ENCODE assay signal across 10 cellular contexts in genomic region chr22:21766933-21767462, GRCh38. TPM values are rescaled to one million over a fixed set of nuclear protein-coding genes. Genes with fewer than 3 reads are reported as not detected.
DNase-seq lines count a peak whose midpoint lies in the region; ATAC-seq and TF ChIP-seq lines count a peak whose summit lies in the region.
"Had no signal": no experiment of that assay in that cellular context is flagged by ENCODE, and none has a peak within 500 bp of the region (broad histone marks: within the 10 kb centered on the region; RNA-seq: fewer than 3 reads in every experiment).

No MANE protein-coding gene starts in this region.

- no peaks in the 10 kb centered on the region for H3K9me3 ChIP-seq in BE2C
- no peaks in the 10 kb centered on the region for H3K9me3 ChIP-seq in MM.1S (replicated peaks; ENCODE audit: insufficient read depth, low read length)
- H3K9me3 ChIP-seq: thyroid gland had no signal

- H3K4me2 ChIP-seq in MM.1S (ENCODE audit: low read depth, low read length) = no peak overlapping the region

- H3K4me1 ChIP-seq in BE2C (no peaks in the 10 kb centered on the region), MM.1S (ENCODE audit: low read length) (no peaks in the 10 kb centered on the region)
- H3K4me1 ChIP-seq: thyroid gland had no signal

- ATAC-seq in GM19467 (IDR thresholded peaks at IDR 0.05; ENCODE audit: unreplicated experiment) (peak; percentile 58), HG02623 (IDR thresholded peaks at IDR 0.05; ENCODE audit: unreplicated experiment) (no peak)

- H4K20me1 ChIP-seq in MM.1S (ENCODE audit: insufficient read depth, low read length) = no peaks in the 10 kb centered on the region

- H3K27me3 ChIP-seq in BE2C (no peaks in the 10 kb centered on the region), MM.1S (replicated peaks; ENCODE audit: insufficient read depth, low read length) (no peaks in the 10 kb centered on the region)
- H3K27me3 ChIP-seq: thyroid gland had no signal

- DNase-seq in T-helper 22 cell (ENCODE audit: low read depth) (peak; percentile 5), NCI-H1417 (lab: John Stamatoyannopoulos, UW) (no peak), BE2C (no peak), MM.1S (no peak)
- peak; percentile 28 to 46 for DNase-seq in stimulated activated CD8-positive, alpha-beta memory T cell treated with anti-CD3 and anti-CD28 coated beads, Interleukin-4, amount 100 ng/mL, for 1 hour (ENCODE audit: low read depth in 2 of 2, low spot score in 1 of 2)
- DNase-seq: NCI-H2107 had no signal

- H3K9me2 ChIP-seq in MM.1S (replicated peaks; ENCODE audit: insufficient read depth, low read length) = no peaks in the 10 kb centered on the region

- H3K27ac ChIP-seq in MM.1S (ENCODE audit: low read length) = no peak overlapping the region
- H3K27ac ChIP-seq: thyroid gland had no signal

- peak overlapping the region in 3 of 5 experiments; percentile 51 to 76 (median 68) for H3K27ac Mint-ChIP-seq in brain

- peaks cover 81% of the 10 kb centered on the region for H3K36me3 ChIP-seq in BE2C
- 0 out of 2 replicates have a peak, but pooled peaks cover 2% of the 10 kb centered on the region for H3K36me3 ChIP-seq in MM.1S (replicated peaks; ENCODE audit: insufficient read depth, low read length)

- H3K4me3 Mint-ChIP-seq in brain = no peak overlapping the region

- H3F3A ChIP-seq in MM.1S (ENCODE audit: insufficient read depth, low read length) = no peaks in the 10 kb centered on the region

- H3K79me2 ChIP-seq in MM.1S (ENCODE audit: low read length) = no peaks in the 10 kb centered on the region

- H3K27me3 Mint-ChIP-seq in brain = no peaks in the 10 kb centered on the region

- peaks cover 88% of the 10 kb centered on the region for H3K36me3 Mint-ChIP-seq in brain

- no peaks in the 10 kb centered on the region for H3K9me3 Mint-ChIP-seq in brain

- H3K4me3 ChIP-seq in BE2C (ENCODE audit: low read depth, low read length) (no peak overlapping the region), MM.1S (ENCODE audit: low read length) (no peak overlapping the region)
- H3K4me3 ChIP-seq: thyroid gland had no signal

- no peak for TF ChIP-seq CTCF in brain (conservative IDR thresholded peaks at IDR 0.05)
- TF ChIP-seq CTCF in BE2C (IDR thresholded peaks at IDR 0.05; ENCODE audit: low read depth, low read length) = no peak
- TF ChIP-seq CTCF in MM.1S (IDR thresholded peaks at IDR 0.05; ENCODE audit: low read length) = no peak

- H3K9ac ChIP-seq in MM.1S (ENCODE audit: low read length) = no peak overlapping the region

- H3K4me1 Mint-ChIP-seq in brain = no peaks in the 10 kb centered on the region

- H2AFZ ChIP-seq in MM.1S (ENCODE audit: low read length) = no peak overlapping the region

RNA-seq across cellular contexts. Expression of gene YPEL1, which starts 31.4 kb away (rescaled TPM):
- polyA plus RNA-seq in brain (ENCODE audit: insufficient read depth, low read depth, low replicate concordance) = 35.1 TPM
- 0.43 TPM for polyA plus RNA-seq in BE2C (2012; ENCODE audit: insufficient read depth, insufficient read length, low read depth)

Comparison
In these comparisons a context has a peak if more than half of its experiments do, and no peak if none do; other contexts are left out.
1. DNase-seq: peak in T-helper 22 cell (single experiment) and stimulated activated CD8-positive, alpha-beta memory T cell treated with anti-CD3 and anti-CD28 coated beads, Interleukin-4, amount 100 ng/mL, for 1 hour (2 of 2); none in NCI-H1417 (0 of 3), BE2C (single experiment) and MM.1S (single experiment).